ENCODE assay signal across 26 cellular contexts in genomic region chr9:93869863-93870262, GRCh38.
"Had no signal": no experiment of that assay in that cellular context is flagged by ENCODE, and none has a peak within 500 bp of the region (broad histone marks: within the 10 kb centered on the region; RNA-seq: fewer than 3 reads in every experiment).

No MANE protein-coding gene starts in this region.

- H3K79me2 ChIP-seq: hepatocyte had no signal

- H3K4me1 ChIP-seq: foreskin keratinocyte, heart left ventricle, left ventricle myocardium inferior, lower lobe of right lung, psoas muscle, spleen, tibial nerve, upper lobe of right lung, uterus had no signal

- H3K27ac Mint-ChIP-seq: effector memory CD8-positive, alpha-beta T cell; natural killer cell; stimulated activated naive B cell treated with anti-CD40 and anti-IgM and Interleukin-4, amounts not matched to agents 10 μg/mL and 1 μg/mL and 100 μg/mL, for 72 hours; stimulated activated naive CD8-positive, alpha-beta T cell treated with anti-CD3 and anti-CD28 coated beads, Interleukin-15, Interleukin-2, amounts not matched to agents 100 ng/mL and 50 ng/mL, for 24 hours had no signal

- ATAC-seq: effector memory CD8-positive, alpha-beta T cell; esophagus mucosa; foreskin keratinocyte; gastroesophageal sphincter; heart left ventricle; left colon; natural killer cell; psoas muscle; right cardiac atrium; stimulated activated naive B cell treated with anti-CD40 and anti-IgM and Interleukin-4, amounts not matched to agents 10 μg/mL and 1 μg/mL and 100 μg/mL, for 72 hours; upper lobe of right lung had no signal

- H3K4me3 Mint-ChIP-seq: effector memory CD8-positive, alpha-beta T cell; natural killer cell; stimulated activated naive B cell treated with anti-CD40 and anti-IgM and Interleukin-4, amounts not matched to agents 10 μg/mL and 1 μg/mL and 100 μg/mL, for 72 hours; stimulated activated naive CD8-positive, alpha-beta T cell treated with anti-CD3 and anti-CD28 coated beads, Interleukin-15, Interleukin-2, amounts not matched to agents 100 ng/mL and 50 ng/mL, for 24 hours had no signal

- H3K4me1 Mint-ChIP-seq: natural killer cell; stimulated activated naive B cell treated with anti-CD40 and anti-IgM and Interleukin-4, amounts not matched to agents 10 μg/mL and 1 μg/mL and 100 μg/mL, for 72 hours had no signal

- H3K36me3 ChIP-seq: gastroesophageal sphincter, heart left ventricle, left ventricle myocardium inferior, lower lobe of right lung, ovary, spleen, thoracic aorta, tibial nerve, upper lobe of right lung, uterus had no signal

- H3K27ac ChIP-seq: epithelial cell of prostate, foreskin keratinocyte, gastroesophageal sphincter, heart left ventricle, hepatocyte, left ventricle myocardium inferior, lower lobe of right lung, ovary, psoas muscle, skin epidermis, spleen, thoracic aorta, tibial nerve, upper lobe of right lung, uterus had no signal

- H3K4me3 ChIP-seq: gastroesophageal sphincter, heart left ventricle, hepatocyte, left ventricle myocardium inferior, lower lobe of right lung, ovary, psoas muscle, skin epidermis, spleen, thoracic aorta, tibial nerve, upper lobe of right lung, uterus had no signal

- H2AFZ ChIP-seq: hepatocyte had no signal

- H3K4me2 ChIP-seq: hepatocyte had no signal

- H3K27me3 ChIP-seq: foreskin keratinocyte, hepatocyte, ovary, tibial nerve, upper lobe of right lung, uterus had no signal

- DNase-seq: cortex of kidney; effector memory CD8-positive, alpha-beta T cell; foreskin keratinocyte; heart left ventricle; kidney glomerular epithelial cell; left colon; left ventricle myocardium inferior; lower lobe of right lung; natural killer cell; ovary; posterior cingulate gyrus; psoas muscle; right cardiac atrium; spleen; stimulated activated CD4-positive, alpha-beta T cell treated with anti-CD3 and anti-CD28 coated beads, Interleukin-4, amount 100 ng/mL, for 4 hours; stimulated activated naive B cell treated with anti-CD40 and anti-IgM and Interleukin-4, amounts not matched to agents 10 μg/mL and 1 μg/mL and 100 μg/mL, for 72 hours; upper lobe of right lung; uterus had no signal
